ENCODE assay signal across 7 cellular contexts in genomic region chr6:36120539-36120938, GRCh38. TPM values are rescaled to one million over a fixed set of nuclear protein-coding genes. Genes with fewer than 3 reads are reported as not detected.
DNase-seq lines count a peak whose midpoint lies in the region; TF ChIP-seq lines count a peak whose summit lies in the region.

No MANE protein-coding gene starts in this region.

- peaks cover 5% of the 10 kb centered on the region for H3K36me3 Mint-ChIP-seq in endothelial cell (ENCODE audit: low read depth, unreplicated experiment)

- H3K9me2 ChIP-seq in Karpas-422 (replicated peaks; ENCODE audit: insufficient read depth, low read length) = no peaks in the 10 kb centered on the region

- H4K20me1 ChIP-seq in Karpas-422 (ENCODE audit: insufficient read depth, low read depth, low read length) = no peaks in the 10 kb centered on the region

- peaks cover 31% of the 10 kb centered on the region for H3K4me1 Mint-ChIP-seq in endothelial cell (ENCODE audit: unreplicated experiment)

- H2AFZ ChIP-seq in Karpas-422 (ENCODE audit: low read length) = no peak overlapping the region

- no peak for TF ChIP-seq CTCF in endothelial cell (IDR thresholded peaks at IDR 0.05; ENCODE audit: unreplicated experiment)

- peak overlapping the region; percentile 39 for H3K27ac Mint-ChIP-seq in endothelial cell (ENCODE audit: unreplicated experiment)

- H3K4me3 ChIP-seq in Karpas-422 (ENCODE audit: low read length) = peak overlapping the region; percentile 53

- H3K9me3 ChIP-seq in Karpas-422 (ENCODE audit: low read length) = no peaks in the 10 kb centered on the region

- H3K27me3 ChIP-seq in Karpas-422 (ENCODE audit: low read length) = no peaks in the 10 kb centered on the region

- H3K36me3 ChIP-seq in Karpas-422 (ENCODE audit: insufficient read depth, low read length) = peaks cover 7% of the 10 kb centered on the region

- no peaks in the 10 kb centered on the region for H3K9me3 Mint-ChIP-seq in endothelial cell (ENCODE audit: unreplicated experiment)

- DNase-seq in Karpas-422 (peak; percentile 78), endothelial cell (ENCODE audit: low spot score) (no peak), DMS79 (lab: John Stamatoyannopoulos, UW) (no peak), DMS53 treated with DMSO at 0.1 percent for 48 hours (lab: John Stamatoyannopoulos, UW; ENCODE audit: unreplicated experiment) (no peak), NCI-H146 (lab: John Stamatoyannopoulos, UW) (no peak)
- DNase-seq in activated CD4-positive, CD25-positive, alpha-beta regulatory T cell treated with anti-CD3 and anti-CD28 coated beads, Interleukin-2, amount 50 U/mL, for 72 hours = peak; percentile 61
- peak; percentile 37 to 51 for DNase-seq in stimulated activated CD8-positive, alpha-beta memory T cell treated with anti-CD3 and anti-CD28 coated beads, Interleukin-2, amount 100 ng/mL, for 48 hours (ENCODE audit: low read depth in 2 of 2)

- H3K4me1 ChIP-seq in Karpas-422 (ENCODE audit: low read length) = peaks cover 39% of the 10 kb centered on the region

- peaks cover 8% of the 10 kb centered on the region for H3K27me3 Mint-ChIP-seq in endothelial cell (ENCODE audit: unreplicated experiment)

- peak overlapping the region; percentile 65 for H3K4me2 ChIP-seq in Karpas-422 (ENCODE audit: low read depth, low read length, poor library complexity, severe bottlenecking)

- H3K4me3 Mint-ChIP-seq in endothelial cell (ENCODE audit: unreplicated experiment) = no peak overlapping the region

- no peaks in the 10 kb centered on the region for H3K79me2 ChIP-seq in Karpas-422 (ENCODE audit: low read length)

- H3K27ac ChIP-seq in Karpas-422 (ENCODE audit: low read length) = peak overlapping the region; percentile 66

- peak overlapping the region; percentile 65 for H3K9ac ChIP-seq in Karpas-422 (ENCODE audit: low read length)

RNA-seq across cellular contexts. Expression of gene MAPK13, which starts 9.8 kb away (rescaled TPM):
- total RNA-seq in Karpas-422 (2014; rRNA removed; shearing (Covaris generic); ENCODE audit: low replicate concordance) = 1.6 and 2.1 TPM in 2 replicates
- total RNA-seq in endothelial cell (ENCODE audit: unreplicated experiment) = 6.6 TPM

Comparison
In these comparisons a context has a peak if more than half of its experiments do, and no peak if none do; other contexts are left out.
1. DNase-seq: peak in Karpas-422 (single experiment), activated CD4-positive, CD25-positive, alpha-beta regulatory T cell treated with anti-CD3 and anti-CD28 coated beads, Interleukin-2, amount 50 U/mL, for 72 hours (single experiment) and stimulated activated CD8-positive, alpha-beta memory T cell treated with anti-CD3 and anti-CD28 coated beads, Interleukin-2, amount 100 ng/mL, for 48 hours (2 of 2); none in endothelial cell (single experiment), DMS79 (single experiment), DMS53 treated with DMSO at 0.1 percent for 48 hours (single experiment) and NCI-H146 (single experiment).